In genomic region chr17:77286391-77286640, GRCh38 we compare ENCODE assay signal across 12 cellular contexts.
DNase-seq lines count a peak whose midpoint lies in the region; ATAC-seq and TF ChIP-seq lines count a peak whose summit lies in the region.
"Had no signal": no experiment of that assay in that cellular context is flagged by ENCODE, and none has a peak within 500 bp of the region (broad histone marks: within the 10 kb centered on the region; RNA-seq: fewer than 3 reads in every experiment).

No MANE protein-coding gene starts in this region.

- POLR2A ChIA-PET in CD8-positive, alpha-beta T cell (lab: Charles Lee): no interaction called here

- H3K9ac ChIP-seq in NT2/D1 (ENCODE audit: insufficient read length, low read depth) (peak overlapping the region; percentile 6), mucosa of stomach (ENCODE audit: low read length) (peak overlapping the region; percentile 16)

- DNase-seq in NT2/D1 (ENCODE audit: low read depth, low spot score) (no peak), cardiac fibroblast (ENCODE audit: low read depth in 2 of 2) (no peak), transverse colon (no peak), NCI-H345 (lab: John Stamatoyannopoulos, UW) (no peak)
- no peak for DNase-seq in CD8-positive, alpha-beta T cell
- DNase-seq: activated CD8-positive, alpha-beta memory T cell treated with anti-CD3 and anti-CD28 coated beads, Interleukin-2, amount 10 ng/mL, durations not matched to agents 7 days and 5 days; activated naive CD8-positive, alpha-beta T cell treated with anti-CD3 and anti-CD28 coated beads, Interleukin-2, amount 50 U/mL, for 24 hours; stimulated activated CD4-positive, alpha-beta T cell treated with anti-CD3 and anti-CD28 coated beads, Interleukin-2, amount 100 ng/mL, for 24 hours had no signal

- CTCF ChIA-PET in CD8-positive, alpha-beta T cell (lab: Charles Lee): no interaction called here

- intact Hi-C loops in transverse colon (cut with DNase I; ENCODE audit: low total_unique reads): no loop called here
- intact Hi-C loops in CD8-positive, alpha-beta T cell (cut with DNase I, micrococcal nuclease): no loop called here

- in situ Hi-C loops in transverse colon (cut with MboI; ENCODE audit: low pct_ligation_motif_present in 1 of 4, low pct_unique_long_range_greater_than_20kb in 1 of 4, low sequenced_read_pairs in 3 of 4): no loop called here

- no peak for TF ChIP-seq POLR2A in transverse colon (IDR thresholded peaks at IDR 0.05)

- H3K9me3 ChIP-seq in NT2/D1 (ENCODE audit: insufficient read depth, low read length) (no peaks in the 10 kb centered on the region), mucosa of stomach (ENCODE audit: control insufficient read depth, low read length) (no peaks in the 10 kb centered on the region), transverse colon (no peaks in the 10 kb centered on the region)
- no peaks in the 10 kb centered on the region for H3K9me3 ChIP-seq in CD8-positive, alpha-beta T cell (ENCODE audit: low read length)
- H3K9me3 ChIP-seq: neutrophil had no signal

- H3K4me3 Mint-ChIP-seq in CD8-positive, alpha-beta T cell: no peak overlapping the region
- H3K4me3 Mint-ChIP-seq: activated CD8-positive, alpha-beta memory T cell treated with anti-CD3 and anti-CD28 coated beads, Interleukin-2, amount 10 ng/mL, durations not matched to agents 7 days and 5 days; activated naive CD8-positive, alpha-beta T cell treated with anti-CD3 and anti-CD28 coated beads, Interleukin-2, amount 50 U/mL, for 24 hours; stimulated activated effector memory CD8-positive, alpha-beta T cell treated with anti-CD3 and anti-CD28 coated beads, Interleukin-12 subunit alpha, Interleukin-12 subunit beta, amount 100 ng/mL, for 72 hours had no signal

- H3K27ac ChIP-seq in transverse colon: peak overlapping the region; percentile 87 to 90 (median 88)
- no peak overlapping the region for H3K27ac ChIP-seq in CD8-positive, alpha-beta T cell (ENCODE audit: low read depth, low read length)

- no peak overlapping the region for H3K27ac Mint-ChIP-seq in CD8-positive, alpha-beta T cell
- H3K27ac Mint-ChIP-seq: activated CD8-positive, alpha-beta memory T cell treated with anti-CD3 and anti-CD28 coated beads, Interleukin-2, amount 10 ng/mL, durations not matched to agents 7 days and 5 days; activated naive CD8-positive, alpha-beta T cell treated with anti-CD3 and anti-CD28 coated beads, Interleukin-2, amount 50 U/mL, for 24 hours; stimulated activated effector memory CD8-positive, alpha-beta T cell treated with anti-CD3 and anti-CD28 coated beads, Interleukin-12 subunit alpha, Interleukin-12 subunit beta, amount 100 ng/mL, for 72 hours had no signal

- H3K4me3 ChIP-seq in NT2/D1 (ENCODE audit: insufficient read length, low read depth) (no peak overlapping the region), cardiac fibroblast (replicated peaks in 1 of 2; ENCODE audit: low read depth in 2 of 2, low read length in 2 of 2) (peak overlapping the region; percentile 10 to 15), mucosa of stomach (ENCODE audit: low read length) (no peak overlapping the region), transverse colon (no peak overlapping the region)
- no peak overlapping the region for H3K4me3 ChIP-seq in CD8-positive, alpha-beta T cell (ENCODE audit: low read depth, low read length)

- H3K27me3 ChIP-seq in NT2/D1 (ENCODE audit: insufficient read depth, insufficient read length) (peaks cover 12% of the 10 kb centered on the region), mucosa of stomach (ENCODE audit: control insufficient read depth, insufficient read depth, low read length) (no peaks in the 10 kb centered on the region), transverse colon (peaks cover 6% of the 10 kb centered on the region)
- H3K27me3 ChIP-seq in CD8-positive, alpha-beta T cell (ENCODE audit: insufficient read depth, low read length): peaks cover 8% of the 10 kb centered on the region

- no peak for ATAC-seq in HG02798 (IDR thresholded peaks at IDR 0.05; ENCODE audit: poor library complexity, unreplicated experiment)
- ATAC-seq in CD8-positive, alpha-beta T cell: no peak
- ATAC-seq: activated CD8-positive, alpha-beta memory T cell treated with anti-CD3 and anti-CD28 coated beads, Interleukin-2, amount 10 ng/mL, durations not matched to agents 7 days and 5 days; activated naive CD8-positive, alpha-beta T cell treated with anti-CD3 and anti-CD28 coated beads, Interleukin-2, amount 50 U/mL, for 24 hours; stimulated activated effector memory CD8-positive, alpha-beta T cell treated with anti-CD3 and anti-CD28 coated beads, Interleukin-12 subunit alpha, Interleukin-12 subunit beta, amount 100 ng/mL, for 72 hours had no signal

- H3K9me3 Mint-ChIP-seq in CD8-positive, alpha-beta T cell: no peaks in the 10 kb centered on the region
- H3K9me3 Mint-ChIP-seq: activated naive CD8-positive, alpha-beta T cell treated with anti-CD3 and anti-CD28 coated beads, Interleukin-2, amount 50 U/mL, for 24 hours; stimulated activated effector memory CD8-positive, alpha-beta T cell treated with anti-CD3 and anti-CD28 coated beads, Interleukin-12 subunit alpha, Interleukin-12 subunit beta, amount 100 ng/mL, for 72 hours had no signal

- H3K27me3 Mint-ChIP-seq in CD8-positive, alpha-beta T cell (ENCODE audit: low read depth): peaks cover 6% of the 10 kb centered on the region

- peaks cover 9% of the 10 kb centered on the region for H3K36me3 ChIP-seq in NT2/D1 (ENCODE audit: insufficient read depth, insufficient read length, low read length)
- no peaks in the 10 kb centered on the region for H3K36me3 ChIP-seq in mucosa of stomach (ENCODE audit: control insufficient read depth, insufficient read depth, low read length)
- H3K36me3 ChIP-seq in transverse colon: no peaks in the 10 kb centered on the region
- H3K36me3 ChIP-seq in CD8-positive, alpha-beta T cell (ENCODE audit: insufficient read depth, low read length): no peaks in the 10 kb centered on the region
- H3K36me3 ChIP-seq: neutrophil had no signal

- H3K36me3 Mint-ChIP-seq in CD8-positive, alpha-beta T cell: no peaks in the 10 kb centered on the region
- H3K36me3 Mint-ChIP-seq: activated CD8-positive, alpha-beta memory T cell treated with anti-CD3 and anti-CD28 coated beads, Interleukin-2, amount 10 ng/mL, durations not matched to agents 7 days and 5 days had no signal

- peaks cover 2% of the 10 kb centered on the region for H3K4me1 Mint-ChIP-seq in CD8-positive, alpha-beta T cell (ENCODE audit: low read depth)

- H3K4me1 ChIP-seq in NT2/D1 (ENCODE audit: insufficient read depth, insufficient read length) (peaks cover 40% of the 10 kb centered on the region), mucosa of stomach (ENCODE audit: control insufficient read depth, insufficient read depth, low read length) (peaks cover 62% of the 10 kb centered on the region), transverse colon (peaks cover 24 to 66% (median 60%) of the 10 kb centered on the region in 4 donors)
- peaks cover 7% of the 10 kb centered on the region for H3K4me1 ChIP-seq in CD8-positive, alpha-beta T cell (ENCODE audit: insufficient read depth, low read length)

- TF ChIP-seq CTCF in cardiac fibroblast (IDR thresholded peaks at IDR 0.05; ENCODE audit: low read depth, low read length) (no peak), transverse colon (IDR thresholded peaks at IDR 0.05) (no peak)
- TF ChIP-seq CTCF in CD8-positive, alpha-beta T cell (IDR thresholded peaks at IDR 0.05): no peak

- no peak for TF ChIP-seq EP300 in transverse colon (IDR thresholded peaks at IDR 0.05; ENCODE audit: low read depth)

Comparison
In these comparisons a context has a peak if more than half of its experiments do, and no peak if none do; other contexts are left out.
1. H3K4me3 ChIP-seq: peak in cardiac fibroblast (2 of 2); none in NT2/D1 (single experiment), mucosa of stomach (single experiment), transverse colon (0 of 4) and CD8-positive, alpha-beta T cell (single experiment).